ENCODE assay signal across 21 cellular contexts in the genomic region with DNA sequence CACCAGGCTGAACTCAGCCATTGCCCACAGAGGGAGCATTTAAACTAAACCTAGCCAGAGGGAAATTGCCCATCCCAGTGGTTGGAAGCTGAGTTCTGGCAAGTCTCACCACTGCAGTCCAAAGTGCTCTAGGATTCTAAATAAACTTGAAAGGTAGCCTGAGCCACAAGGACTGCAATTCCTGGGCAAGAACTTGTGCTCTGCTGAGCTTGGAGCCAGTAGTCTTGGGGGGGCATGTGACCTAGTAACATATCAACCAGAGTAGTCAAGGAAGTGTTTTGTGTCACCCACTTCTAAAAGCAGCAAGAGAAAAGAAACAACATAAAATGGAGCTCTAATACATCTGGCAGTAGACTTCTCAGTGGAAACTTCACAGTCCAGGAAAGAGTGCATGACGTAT.
DNase-seq lines count a peak whose midpoint lies in the region; ATAC-seq, FAIRE-seq and TF ChIP-seq lines count a peak whose summit lies in the region.
"Had no signal": no experiment of that assay in that cellular context is flagged by ENCODE, and none has a peak within 500 bp of the region (broad histone marks: within the 10 kb centered on the region; RNA-seq: fewer than 3 reads in every experiment).

No MANE protein-coding gene starts in this region.

- no peaks in the 10 kb centered on the region for H3K79me2 ChIP-seq in HepG2 (ENCODE audit: insufficient read depth, low read length)
- H3K79me2 ChIP-seq in neural progenitor cell (ENCODE audit: low read depth) = no peaks in the 10 kb centered on the region

- in situ Hi-C loops in HepG2 (cut with HindIII; ENCODE audit: extremely low pct_ligation_motif_present, low pct_unique_long_range_greater_than_20kb) = no loop called here

- no peak for TF ChIP-seq EP300 in HepG2 (IDR thresholded peaks at IDR 0.05; ENCODE audit: low read depth in 2 of 2, low read length in 2 of 2)
- no peak for TF ChIP-seq EP300 in HepG2 (CRISPR knock-in tag; IDR thresholded peaks at IDR 0.05; ENCODE audit: borderline replicate concordance)

- H2AFZ ChIP-seq in HepG2 (ENCODE audit: low read length) = no peak overlapping the region
- peak overlapping the region; percentile 61 for H2AFZ ChIP-seq in neural progenitor cell (replicated peaks)

- DNase-seq in HepG2 (ENCODE audit: low spot score) (no peak), right lobe of liver (no peak), kidney (no peak), neural progenitor cell (ENCODE audit: low spot score) (no peak), DMS153 treated with DMSO at 0.1 percent for 48 hours (lab: John Stamatoyannopoulos, UW; ENCODE audit: unreplicated experiment) (no peak), NCI-H82 (lab: John Stamatoyannopoulos, UW) (no peak)
- DNase-seq: BE2C; CD4-positive, CD25-positive, alpha-beta regulatory T cell; COR-L47; DMS 273 treated with DMSO at 0.1 percent for 48 hours; H7; HFFc6; Karpas-422; MG63; NCI-H1048; NCI-H146; NCI-H2081; NCI-H446 treated with DMSO at 0.1 percent for 48 hours had no signal

- no peak for TF ChIP-seq RAD21 in HepG2 (CRISPR knock-in tag; IDR thresholded peaks at IDR 0.05)

- no peaks in the 10 kb centered on the region for H3K36me3 Mint-ChIP-seq in neural progenitor cell
- H3K36me3 Mint-ChIP-seq: CD4-positive, CD25-positive, alpha-beta regulatory T cell; IgD-negative memory B cell had no signal

- H3K27me3 ChIP-seq in HepG2 (ENCODE audit: control insufficient read depth in 1 of 2, insufficient read depth in 2 of 2, low read length in 2 of 2) = peaks cover 0 to 3% of the 10 kb centered on the region in 2 experiments; a peak in 1 of 5 replicates
- H3K27me3 ChIP-seq in right lobe of liver = no peaks in the 10 kb centered on the region
- no peaks in the 10 kb centered on the region for H3K27me3 ChIP-seq in neural progenitor cell
- H3K27me3 ChIP-seq: BE2C, MG63 had no signal

- H3K4me3 Mint-ChIP-seq in neural progenitor cell = no peak overlapping the region
- H3K4me3 Mint-ChIP-seq: CD4-positive, CD25-positive, alpha-beta regulatory T cell; HFFc6; IgD-negative memory B cell had no signal

- intact Hi-C loops in HepG2 (cut with micrococcal nuclease; ENCODE audit: unreplicated experiment) = no loop called here
- intact Hi-C loops in right lobe of liver (cut with DNase I) = no loop called here
- intact Hi-C loops in kidney (cut with DNase I) = no loop called here

- CTCF ChIA-PET in HepG2 (lab: Yijun Ruan, JAX; ENCODE audit: low intra/inter-chr PET ratio, low total read pairs) = no interaction called here

- no peak overlapping the region for H3K9ac ChIP-seq in HepG2 (ENCODE audit: insufficient read depth, low read depth, low read length)
- no peak overlapping the region for H3K9ac ChIP-seq in kidney (ENCODE audit: low read length in 2 of 2)
- no peak overlapping the region for H3K9ac ChIP-seq in neural progenitor cell

- no TSS peak for BruUV-seq in HepG2 (replicated peaks; lab: Mats Ljungman, UMichigan)

- TF ChIP-seq CTCF in HepG2 (CRISPR knock-in tag; IDR thresholded peaks at IDR 0.05) = no peak
- TF ChIP-seq CTCF in right lobe of liver (IDR thresholded peaks at IDR 0.05) = no peak
- no peak for TF ChIP-seq CTCF in kidney (IDR thresholded peaks at IDR 0.05; ENCODE audit: borderline replicate concordance, extremely low read depth, insufficient read depth)
- TF ChIP-seq CTCF in neural progenitor cell (IDR thresholded peaks at IDR 0.05) = no peak

- no peak overlapping the region for H3K27ac ChIP-seq in HepG2 (ENCODE audit: extremely low read length, insufficient read depth, low read length)
- no peak overlapping the region for H3K27ac ChIP-seq in right lobe of liver
- H3K27ac ChIP-seq in kidney (ENCODE audit: low read depth in 2 of 2, low read length in 2 of 2) = peak overlapping the region; percentile 5 to 46
- no peak overlapping the region for H3K27ac ChIP-seq in neural progenitor cell

- POLR2A ChIA-PET in HepG2 (lab: Yijun Ruan, JAX) = no interaction called here

- no peak for FAIRE-seq in HepG2 (lab: Jason Lieb, UNC)
- peak; percentile 39 for FAIRE-seq in kidney (lab: Jason Lieb, UNC)
- FAIRE-seq: A204.1 had no signal

- H4K20me1 ChIP-seq in HepG2 (ENCODE audit: insufficient read depth, low read length) (no peaks in the 10 kb centered on the region), neural progenitor cell (ENCODE audit: low read depth) (no peaks in the 10 kb centered on the region)

- H3F3A ChIP-seq in neural progenitor cell (ENCODE audit: low read depth) = no peaks in the 10 kb centered on the region

- H3K36me3 ChIP-seq in HepG2 (replicated peaks in 1 of 2; ENCODE audit: control insufficient read depth in 1 of 2, insufficient read depth in 2 of 2, low read length in 2 of 2) (no peaks in the 10 kb centered on the region), right lobe of liver (no peaks in the 10 kb centered on the region), kidney (ENCODE audit: control insufficient read depth in 1 of 2, insufficient read depth in 2 of 2, low read length in 2 of 2) (no peaks in the 10 kb centered on the region), neural progenitor cell (no peaks in the 10 kb centered on the region)
- H3K36me3 ChIP-seq: BE2C, MG63 had no signal

- TF ChIP-seq POLR2A in HepG2 (IDR thresholded peaks at IDR 0.05; ENCODE audit: insufficient read depth in 1 of 2, low read depth in 2 of 2, low read length in 2 of 2) = no peak
- no peak for TF ChIP-seq POLR2A in right lobe of liver (IDR thresholded peaks at IDR 0.05)

- no peak overlapping the region for H3K4me2 ChIP-seq in HepG2 (ENCODE audit: low read depth, low read length)
- H3K4me2 ChIP-seq in neural progenitor cell = no peak overlapping the region

- ATAC-seq in HepG2 (no peak), right lobe of liver (no peak), GM19351 (IDR thresholded peaks at IDR 0.05; ENCODE audit: unreplicated experiment) (no peak)

- 15% methylated on average over 1 of the region's 1 CpG for WGBS in HepG2 (ENCODE audit: low lambda C conversion rate)
- 43% methylated on average over 1 of the region's 1 CpG for WGBS in right lobe of liver (ENCODE audit: insufficient coverage, low coverage, low lambda C conversion rate, missing lambda C conversion rate)

- H3K9me3 Mint-ChIP-seq in neural progenitor cell = peaks cover 11% of the 10 kb centered on the region

- H3K27ac Mint-ChIP-seq in neural progenitor cell = no peak overlapping the region
- H3K27ac Mint-ChIP-seq: CD4-positive, CD25-positive, alpha-beta regulatory T cell; HFFc6; IgD-negative memory B cell had no signal

- H3K9me3 ChIP-seq in HepG2 (ENCODE audit: low read length) = no peaks in the 10 kb centered on the region
- H3K9me3 ChIP-seq in right lobe of liver = no peaks in the 10 kb centered on the region
- H3K9me3 ChIP-seq in kidney (ENCODE audit: control insufficient read depth in 1 of 2, low read length in 2 of 2) = no peaks in the 10 kb centered on the region
- H3K9me3 ChIP-seq in neural progenitor cell (ENCODE audit: low read depth) = no peaks in the 10 kb centered on the region
- H3K9me3 ChIP-seq: BE2C, MG63 had no signal

- H3K4me1 ChIP-seq in HepG2 (ENCODE audit: insufficient read depth, low read length) (no peaks in the 10 kb centered on the region), right lobe of liver (no peaks in the 10 kb centered on the region), kidney (ENCODE audit: control insufficient read depth in 1 of 2, insufficient read depth in 1 of 2, low read depth in 1 of 2, low read length in 2 of 2) (peaks cover 9 to 10% of the 10 kb centered on the region in 2 donors), neural progenitor cell (no peaks in the 10 kb centered on the region)
- H3K4me1 ChIP-seq: BE2C had no signal

- no peak overlapping the region for H3K4me3 ChIP-seq in HepG2 (replicated peaks in 1 of 3; ENCODE audit: insufficient read depth in 1 of 3, low read depth in 2 of 3, low read length in 3 of 3)
- H3K4me3 ChIP-seq in right lobe of liver = no peak overlapping the region
- H3K4me3 ChIP-seq in kidney (ENCODE audit: low read length in 2 of 2) = peak overlapping the region in 1 of 2 donors; percentile 28
- no peak overlapping the region for H3K4me3 ChIP-seq in neural progenitor cell
- H3K4me3 ChIP-seq: MG63 had no signal

- H3K4me1 Mint-ChIP-seq in neural progenitor cell = no peaks in the 10 kb centered on the region
- H3K4me1 Mint-ChIP-seq: CD4-positive, CD25-positive, alpha-beta regulatory T cell; IgD-negative memory B cell had no signal

- H3K27me3 Mint-ChIP-seq in neural progenitor cell (ENCODE audit: insufficient read depth, low read depth) = peaks cover 2% of the 10 kb centered on the region
- H3K27me3 Mint-ChIP-seq: CD4-positive, CD25-positive, alpha-beta regulatory T cell; IgD-negative memory B cell had no signal

TF ChIP-seq in HepG2, 621 proteins besides CTCF, POLR2A, EP300 and RAD21:
- TF ChIP-seq HES4 (CRISPR knock-in tag; IDR thresholded peaks at IDR 0.05; ENCODE audit: borderline replicate concordance) = no peak
- TF ChIP-seq CREB1 (IDR thresholded peaks at IDR 0.05) = 0 out of 2 replicates have a peak, but pooled peaks have one; percentile 20
- no peak for TF ChIP-seq CREB1 (CRISPR knock-in tag; IDR thresholded peaks at IDR 0.05)
- TF ChIP-seq ZNF136 (CRISPR knock-in tag; IDR thresholded peaks at IDR 0.05; ENCODE audit: low read depth) = no peak
- TF ChIP-seq, protein P1, sequence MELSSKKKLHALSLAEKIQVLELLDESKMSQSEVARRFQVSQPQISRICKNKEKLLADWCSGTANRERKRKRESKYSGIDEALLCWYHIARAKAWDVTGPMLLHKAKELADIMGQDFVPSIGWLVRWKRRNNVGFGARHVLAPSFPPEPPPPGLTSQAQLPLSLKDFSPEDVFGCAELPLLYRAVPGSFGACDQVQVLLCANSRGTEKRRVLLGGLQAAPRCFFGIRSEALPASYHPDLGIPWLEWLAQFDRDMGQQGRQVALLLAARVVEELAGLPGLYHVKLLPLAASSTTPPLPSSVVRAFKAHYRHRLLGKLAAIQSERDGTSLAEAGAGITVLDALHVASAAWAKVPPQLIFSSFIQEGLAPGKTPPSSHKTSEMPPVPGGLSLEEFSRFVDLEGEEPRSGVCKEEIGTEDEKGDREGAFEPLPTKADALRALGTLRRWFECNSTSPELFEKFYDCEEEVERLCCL (CRISPR knock-in tag; IDR thresholded peaks at IDR 0.05; ENCODE audit: borderline replicate concordance) = no peak

Comparison
In these comparisons a context has a peak if more than half of its experiments do, and no peak if none do; other contexts are left out.
1. H3K27ac ChIP-seq: peak in kidney (2 of 2); none in HepG2 (single experiment), right lobe of liver (0 of 3) and neural progenitor cell (single experiment).